In genomic region chr2:203238711-203239526, GRCh38 we compare ENCODE assay signal across 8 cellular contexts. TPM values are rescaled to one million over a fixed set of nuclear protein-coding genes. Genes with fewer than 3 reads are reported as not detected.
DNase-seq lines count a peak whose midpoint lies in the region; ATAC-seq and TF ChIP-seq lines count a peak whose summit lies in the region.

TSS of gene CYP20A1 (plus strand) at chr2:203239018. CDS start at chr2:203239063, 45 bp downstream.

- peak within 1 kb of the TSS; percentile 96 for H3K4me3 Mint-ChIP-seq in WTC11

- no peak for TF ChIP-seq CTCF in WTC11 (IDR thresholded peaks at IDR 0.05)
- TF ChIP-seq CTCF in cardiac fibroblast (IDR thresholded peaks at IDR 0.05; ENCODE audit: low read depth, low read length), result peak; percentile 25

- H3K27ac Mint-ChIP-seq in WTC11, result peak within 1 kb of the TSS; percentile 100

- peak; percentile 97 for DNase-seq in AG08396 (ENCODE audit: low spot score)
- DNase-seq in NCI-H2227 treated with DMSO at 0.1 percent for 48 hours (lab: John Stamatoyannopoulos, UW), result peak; percentile 99
- peak; percentile 97 for DNase-seq in WTC11 (ENCODE audit: low spot score)
- peak; percentile 97 to 98 for DNase-seq in cardiac fibroblast (ENCODE audit: low read depth in 2 of 2)
- DNase-seq in inferior parietal cortex (ENCODE audit: extremely low spot score), result peak; percentile 92
- peak; percentile 91 to 96 for DNase-seq in stimulated activated CD4-positive, alpha-beta T cell treated with anti-CD3 and anti-CD28 coated beads, Interleukin-12 subunit alpha, Interleukin-12 subunit beta, amount 100 ng/mL, for 24 hours (ENCODE audit: low read depth in 2 of 2)

- CTCF ChIA-PET in WTC11 (lab: Charles Lee), result interaction anchor here (0.7 to 2.0 kb wide), 7 partner anchors 9 to 216 kb away, joined by 3 to 14 read pairs (median 4); partner anchors contain the start of gene ABI2

- no peaks in the 10 kb centered on the region for H3K9me3 Mint-ChIP-seq in WTC11

- H3K4me1 Mint-ChIP-seq in WTC11, result peaks cover 9% of the 10 kb centered on the region

- POLR2A ChIA-PET in WTC11 (lab: Charles Lee), result interaction anchor here (0.6 to 1.2 kb wide), 3 partner anchors 89 to 206 kb away, joined by 3 to 8 read pairs (median 5); partner anchors contain the start of gene ABI2

- peak within 1 kb of the TSS; percentile 63 to 89 for H3K4me3 ChIP-seq in cardiac fibroblast (replicated peaks in 1 of 2; ENCODE audit: low read depth in 2 of 2, low read length in 2 of 2)

- peaks cover 11% of the 10 kb centered on the region for H3K36me3 Mint-ChIP-seq in WTC11

- peak; percentile 88 for ATAC-seq in GM18909 (IDR thresholded peaks at IDR 0.05; ENCODE audit: poor library complexity, unreplicated experiment)
- peak; percentile 87 for ATAC-seq in HG03175 (IDR thresholded peaks at IDR 0.05; ENCODE audit: unreplicated experiment)
- ATAC-seq in WTC11, result peak; percentile 89

- no peaks in the 10 kb centered on the region for H3K27me3 Mint-ChIP-seq in WTC11 (ENCODE audit: low read depth)

TF ChIP-seq in WTC11, 78 proteins besides CTCF, POLR2A, EP300 and RAD21 (continues in another document):
- TF ChIP-seq, protein P1, sequence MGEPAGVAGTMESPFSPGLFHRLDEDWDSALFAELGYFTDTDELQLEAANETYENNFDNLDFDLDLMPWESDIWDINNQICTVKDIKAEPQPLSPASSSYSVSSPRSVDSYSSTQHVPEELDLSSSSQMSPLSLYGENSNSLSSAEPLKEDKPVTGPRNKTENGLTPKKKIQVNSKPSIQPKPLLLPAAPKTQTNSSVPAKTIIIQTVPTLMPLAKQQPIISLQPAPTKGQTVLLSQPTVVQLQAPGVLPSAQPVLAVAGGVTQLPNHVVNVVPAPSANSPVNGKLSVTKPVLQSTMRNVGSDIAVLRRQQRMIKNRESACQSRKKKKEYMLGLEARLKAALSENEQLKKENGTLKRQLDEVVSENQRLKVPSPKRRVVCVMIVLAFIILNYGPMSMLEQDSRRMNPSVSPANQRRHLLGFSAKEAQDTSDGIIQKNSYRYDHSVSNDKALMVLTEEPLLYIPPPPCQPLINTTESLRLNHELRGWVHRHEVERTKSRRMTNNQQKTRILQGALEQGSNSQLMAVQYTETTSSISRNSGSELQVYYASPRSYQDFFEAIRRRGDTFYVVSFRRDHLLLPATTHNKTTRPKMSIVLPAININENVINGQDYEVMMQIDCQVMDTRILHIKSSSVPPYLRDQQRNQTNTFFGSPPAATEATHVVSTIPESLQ (CRISPR knock-in tag; IDR thresholded peaks at IDR 0.05), result no peak
- TF ChIP-seq HMGA2 (CRISPR knock-in tag; IDR thresholded peaks at IDR 0.05), result no peak
- no peak for TF ChIP-seq MXD4 (CRISPR knock-in tag; IDR thresholded peaks at IDR 0.05; ENCODE audit: borderline replicate concordance)
- TF ChIP-seq PRRX2 (CRISPR knock-in tag; IDR thresholded peaks at IDR 0.05), result 0 out of 2 replicates have a peak, but pooled peaks have one; percentile 62
- peak; percentile 53; the same call in 1 of the 2 replicates for TF ChIP-seq ATF1 (CRISPR knock-in tag; IDR thresholded peaks at IDR 0.05)
- TF ChIP-seq, protein P2, sequence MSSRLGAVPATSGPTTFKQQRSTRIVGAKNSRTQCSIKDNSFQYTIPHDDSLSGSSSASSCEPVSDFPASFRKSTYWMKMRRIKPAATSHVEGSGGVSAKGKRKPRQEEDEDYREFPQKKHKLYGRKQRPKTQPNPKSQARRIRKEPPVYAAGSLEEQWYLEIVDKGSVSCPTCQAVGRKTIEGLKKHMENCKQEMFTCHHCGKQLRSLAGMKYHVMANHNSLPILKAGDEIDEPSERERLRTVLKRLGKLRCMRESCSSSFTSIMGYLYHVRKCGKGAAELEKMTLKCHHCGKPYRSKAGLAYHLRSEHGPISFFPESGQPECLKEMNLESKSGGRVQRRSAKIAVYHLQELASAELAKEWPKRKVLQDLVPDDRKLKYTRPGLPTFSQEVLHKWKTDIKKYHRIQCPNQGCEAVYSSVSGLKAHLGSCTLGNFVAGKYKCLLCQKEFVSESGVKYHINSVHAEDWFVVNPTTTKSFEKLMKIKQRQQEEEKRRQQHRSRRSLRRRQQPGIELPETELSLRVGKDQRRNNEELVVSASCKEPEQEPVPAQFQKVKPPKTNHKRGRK (CRISPR knock-in tag; IDR thresholded peaks at IDR 0.05; ENCODE audit: borderline replicate concordance), result no peak
- TF ChIP-seq PRDM15 (CRISPR knock-in tag; IDR thresholded peaks at IDR 0.05), result peak; percentile 8; the same call in 1 of the 2 replicates
- TF ChIP-seq ZNF423 (CRISPR knock-in tag; IDR thresholded peaks at IDR 0.05), result 0 out of 2 replicates have a peak, but pooled peaks have one; percentile 0
- TF ChIP-seq ZBTB43 (CRISPR knock-in tag; IDR thresholded peaks at IDR 0.05), result peak; percentile 61; the same call in 1 of the 2 replicates
- no peak for TF ChIP-seq ZMAT4 (CRISPR knock-in tag; IDR thresholded peaks at IDR 0.05)
- peak; percentile 41; the same call in 1 of the 2 replicates for TF ChIP-seq CREM (CRISPR knock-in tag; IDR thresholded peaks at IDR 0.05)
- TF ChIP-seq IRF1 (CRISPR knock-in tag; IDR thresholded peaks at IDR 0.05), result no peak
- peak; percentile 95 for TF ChIP-seq MYBL2 (CRISPR knock-in tag; IDR thresholded peaks at IDR 0.05)
- TF ChIP-seq ZNF138 (CRISPR knock-in tag; conservative IDR thresholded peaks at IDR 0.05), result no peak
- no peak for TF ChIP-seq ZNF219 (CRISPR knock-in tag; IDR thresholded peaks at IDR 0.05; ENCODE audit: borderline replicate concordance)
- TF ChIP-seq RORB (CRISPR knock-in tag; IDR thresholded peaks at IDR 0.05), result no peak
- no peak for TF ChIP-seq ZNF416 (CRISPR knock-in tag; IDR thresholded peaks at IDR 0.05)
- TF ChIP-seq, protein P3, sequence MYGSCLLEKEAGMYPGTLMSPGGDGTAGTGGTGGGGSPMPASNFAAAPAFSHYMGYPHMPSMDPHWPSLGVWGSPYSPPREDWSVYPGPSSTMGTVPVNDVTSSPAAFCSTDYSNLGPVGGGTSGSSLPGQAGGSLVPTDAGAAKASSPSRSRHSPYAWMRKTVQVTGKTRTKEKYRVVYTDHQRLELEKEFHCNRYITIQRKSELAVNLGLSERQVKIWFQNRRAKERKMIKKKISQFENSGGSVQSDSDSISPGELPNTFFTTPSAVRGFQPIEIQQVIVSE (CRISPR knock-in tag; IDR thresholded peaks at IDR 0.05; ENCODE audit: borderline replicate concordance), result no peak
- TF ChIP-seq NFE2L1 (CRISPR knock-in tag; IDR thresholded peaks at IDR 0.05), result peak; percentile 14; the same call in 1 of the 2 replicates
- no peak for TF ChIP-seq ZBTB21 (CRISPR knock-in tag; IDR thresholded peaks at IDR 0.05; ENCODE audit: borderline replicate concordance)
- TF ChIP-seq, protein P4, sequence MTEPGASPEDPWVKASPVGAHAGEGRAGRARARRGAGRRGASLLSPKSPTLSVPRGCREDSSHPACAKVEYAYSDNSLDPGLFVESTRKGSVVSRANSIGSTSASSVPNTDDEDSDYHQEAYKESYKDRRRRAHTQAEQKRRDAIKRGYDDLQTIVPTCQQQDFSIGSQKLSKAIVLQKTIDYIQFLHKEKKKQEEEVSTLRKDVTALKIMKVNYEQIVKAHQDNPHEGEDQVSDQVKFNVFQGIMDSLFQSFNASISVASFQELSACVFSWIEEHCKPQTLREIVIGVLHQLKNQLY (CRISPR knock-in tag; IDR thresholded peaks at IDR 0.05), result peak; percentile 68; the same call in 1 of the 2 replicates

RNA-seq across cellular contexts. Expression of gene CYP20A1, which starts in this region (rescaled TPM):
- total RNA-seq in WTC11 (2021), result 13.5 to 17.4 TPM (median 15.5 TPM) in 3 replicates

Comparison
In these comparisons a context has a peak if more than half of its experiments do, and no peak if none do; other contexts are left out.
1. Peak in every context shown above with its lines: DNase-seq, ATAC-seq and H3K4me3 ChIP-seq.